Comparison of ENCODE assay signal across 11 cellular contexts in the genomic region with DNA sequence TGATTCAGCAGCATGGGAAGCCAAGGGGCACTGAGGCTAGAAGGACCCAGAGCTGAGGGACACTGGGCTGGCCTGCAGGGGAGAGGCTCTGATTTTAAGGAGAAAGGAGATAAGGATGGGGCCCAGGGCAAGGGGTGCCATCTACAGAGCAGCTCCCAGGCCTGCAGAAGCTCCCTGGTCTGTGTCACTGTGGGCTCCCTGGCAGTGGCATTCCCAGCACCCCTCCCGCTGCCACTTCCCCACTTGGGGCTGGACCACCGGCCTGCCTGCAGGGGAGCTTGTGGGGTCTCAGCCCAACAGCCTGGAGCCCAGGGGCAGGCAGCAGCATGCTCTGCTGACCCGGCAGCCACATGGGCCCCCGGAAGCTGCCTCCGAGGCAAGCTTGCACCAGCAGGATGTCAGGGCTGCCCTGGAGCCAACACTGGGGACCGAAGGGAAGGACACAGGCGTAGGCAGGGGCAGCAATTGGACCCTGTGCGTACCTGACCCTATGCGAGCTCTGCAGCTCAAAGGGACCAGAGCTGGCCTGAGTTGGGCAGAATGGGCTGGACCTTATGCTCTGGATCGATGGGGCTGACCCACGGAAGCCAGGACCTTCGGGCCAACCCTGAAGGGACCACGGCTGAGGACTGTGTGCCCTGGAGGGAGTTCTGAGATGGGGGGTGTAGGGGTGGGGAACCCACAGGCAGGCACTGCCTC. TPM values are rescaled to one million over a fixed set of nuclear protein-coding genes. Genes with fewer than 3 reads are reported as not detected.
DNase-seq lines count a peak whose midpoint lies in the region; ATAC-seq, FAIRE-seq and TF ChIP-seq lines count a peak whose summit lies in the region.
"Had no signal": no experiment of that assay in that cellular context is flagged by ENCODE, and none has a peak within 500 bp of the region (broad histone marks: within the 10 kb centered on the region; RNA-seq: fewer than 3 reads in every experiment).

No MANE protein-coding gene starts in this region.

- no peak for FAIRE-seq in GM12891 (lab: Jason Lieb, UNC)

- ATAC-seq in IMR-90 (ENCODE audit: low read depth) = no peak
- ATAC-seq in GM18873 (IDR thresholded peaks at IDR 0.05; ENCODE audit: low FRiP score, unreplicated experiment) = no peak
- ATAC-seq: effector memory CD8-positive, alpha-beta T cell had no signal

- no peak for TF ChIP-seq POLR2A in IMR-90 (IDR thresholded peaks at IDR 0.05; ENCODE audit: low read depth, low read length)
- TF ChIP-seq POLR2A in testis (IDR thresholded peaks at IDR 0.05) = no peak
- TF ChIP-seq POLR2A in GM12891 (IDR thresholded peaks at IDR 0.05; ENCODE audit: low read depth, low read length) = no peak

- in situ Hi-C loops in IMR-90 (cut with MboI; ENCODE audit: low sequenced_read_pairs) = no loop called here

- no peak overlapping the region for H2BK15ac ChIP-seq in IMR-90 (ENCODE audit: low read depth, low read length)

- peak overlapping the region; percentile 90 for H2AK9ac ChIP-seq in IMR-90 (replicated peaks; ENCODE audit: low read depth, low read length, poor library complexity)

- WGBS in IMR-90 (ENCODE audit: extremely low coverage in 2 of 2, insufficient read length in 1 of 2), 2 experiments = 84% methylated on average over 7 of the region's 13 CpGs; no CpG with 5 or more reads in 1 of the 2 experiments
- 80 to 89% methylated on average over 3 to 11 of the region's 13 CpGs for WGBS in testis, 2 donors

- H2AK5ac ChIP-seq in IMR-90 (ENCODE audit: low read depth, low read length) = peak overlapping the region; percentile 54

- peak overlapping the region; percentile 88; the same call in 1 of the 2 replicates for H4K91ac ChIP-seq in IMR-90 (ENCODE audit: insufficient read depth, low read depth, low read length)

- intact Hi-C loops in IMR-90 (cut with micrococcal nuclease) (loop anchor here (2.0 kb wide), 1 partner anchor 56 kb away; no protein-coding TSS in a partner anchor), dorsolateral prefrontal cortex (cut with DNase I) (loop anchor here (5.0 to 10.0 kb wide), 2 partner anchors 62 to 285 kb away; partner anchors contain the start of gene GTSE1 (in 1 of the 2)), testis (cut with DNase I; ENCODE audit: low total_unique reads) (no loop called here)

- DNase-seq in IMR-90 (no peak), dorsolateral prefrontal cortex (peak in 3 of 10 donors; percentile 37 to 42 (median 42)), testis (no peak), GM12891 (ENCODE audit: insufficient read length, low spot score) (no peak), NCI-H526 (lab: John Stamatoyannopoulos, UW) (no peak)
- no peak for DNase-seq in stimulated activated CD4-positive, alpha-beta T cell treated with anti-CD3 and anti-CD28 coated beads, Interleukin-4, amount 100 ng/mL, for 4 hours
- DNase-seq: effector memory CD8-positive, alpha-beta T cell; KG1; NCI-H774 had no signal

- no peak overlapping the region for H3K56ac ChIP-seq in IMR-90 (ENCODE audit: extremely low read depth, insufficient read depth, low read length)

- H3K27me3 ChIP-seq in IMR-90 (ENCODE audit: control insufficient read depth, insufficient read depth, low read length) (no peaks in the 10 kb centered on the region), dorsolateral prefrontal cortex (no peaks in the 10 kb centered on the region), muscle layer of colon (ENCODE audit: control insufficient read depth in 1 of 2, insufficient read depth in 2 of 2, low read length in 2 of 2) (no peaks in the 10 kb centered on the region), testis (no peaks in the 10 kb centered on the region)

- peak overlapping the region; percentile 74 to 90; a peak in 2 of 4 replicates for H4K8ac ChIP-seq in IMR-90 (ENCODE audit: low read depth in 2 of 2, low read length in 2 of 2)

- H3K9me1 ChIP-seq in IMR-90 (ENCODE audit: insufficient read depth, low read length) = no peaks in the 10 kb centered on the region

- peaks cover 7 to 12% of the 10 kb centered on the region in 2 experiments; a peak in 2 of 4 replicates for H3K79me1 ChIP-seq in IMR-90 (ENCODE audit: low read depth in 1 of 2, low read length in 2 of 2)

- H2BK120ac ChIP-seq in IMR-90 (ENCODE audit: low read depth, low read length) = peak overlapping the region; percentile 33

- dilution Hi-C loops in IMR-90 (cut with HindIII; ENCODE audit: low sequenced_read_pairs, unreplicated experiment) = no loop called here

- no peak overlapping the region for H3K14ac ChIP-seq in IMR-90 (replicated peaks; ENCODE audit: low read depth, low read length)

- POLR2A ChIA-PET in IMR-90 (lab: Charles Lee; ENCODE audit: unreplicated experiment) = interaction anchor here (0.8 to 0.9 kb wide), 2 partner anchors 13 to 58 kb away, joined by 3 read pairs; no protein-coding TSS in a partner anchor

- H3K4me1 ChIP-seq in IMR-90 (ENCODE audit: control insufficient read depth, insufficient read depth, low read length) (peaks cover 21% of the 10 kb centered on the region), muscle layer of colon (ENCODE audit: insufficient read depth, low read length) (peaks cover 30% of the 10 kb centered on the region), testis (peaks cover 36% of the 10 kb centered on the region)

- H4K20me1 ChIP-seq in IMR-90 (ENCODE audit: insufficient read depth, low read length) = no peaks in the 10 kb centered on the region

- peak overlapping the region; percentile 28 for H2BK5ac ChIP-seq in IMR-90 (ENCODE audit: low read depth, low read length, poor library complexity, severe bottlenecking)

- no peak overlapping the region for H3K4me2 ChIP-seq in IMR-90 (ENCODE audit: low read depth, low read length)

- H3K4me3 ChIP-seq in IMR-90 (ENCODE audit: insufficient read depth, low read depth, low read length) (no peak overlapping the region), dorsolateral prefrontal cortex (peak overlapping the region in 3 of 59 donors; percentile 67 to 73 (median 71)), muscle layer of colon (ENCODE audit: low read depth in 1 of 2, low read length in 2 of 2) (peak overlapping the region in 1 of 2 donors; percentile 77), testis (no peak overlapping the region)

- H3K9ac ChIP-seq in IMR-90 (ENCODE audit: low read depth, low read length) (no peak overlapping the region), muscle layer of colon (ENCODE audit: low read length) (peak overlapping the region; percentile 27)

- CTCF ChIA-PET in IMR-90 (lab: Yijun Ruan, JAX) = interaction anchor here (1.1 to 1.7 kb wide), 2 partner anchors 25 to 105 kb away, joined by 3 to 6 read pairs; no protein-coding TSS in a partner anchor

- no peak overlapping the region; the same call in 1 of the 2 replicates for H3K18ac ChIP-seq in IMR-90 (ENCODE audit: low read depth, low read length)

- H3K23ac ChIP-seq in IMR-90 (ENCODE audit: low read depth, low read length) = no peak overlapping the region

- H3K27ac ChIP-seq in IMR-90 (ENCODE audit: insufficient read depth, low read length) (no peak overlapping the region), dorsolateral prefrontal cortex (peak overlapping the region; percentile 68 to 99 (median 96)), muscle layer of colon (ENCODE audit: low read depth, low read length) (peak overlapping the region; percentile 97), testis (peak overlapping the region; percentile 94 to 98)

- peaks cover 5% of the 10 kb centered on the region for H3K9me3 ChIP-seq in IMR-90 (ENCODE audit: control insufficient read depth, insufficient read depth, low read length)
- peaks cover 7% of the 10 kb centered on the region for H3K9me3 ChIP-seq in muscle layer of colon (ENCODE audit: low read length)
- no peaks in the 10 kb centered on the region for H3K9me3 ChIP-seq in testis

- peak overlapping the region; percentile 97 for H2AFZ ChIP-seq in IMR-90 (replicated peaks; ENCODE audit: low read length, poor library complexity)

- H3K36me3 ChIP-seq in IMR-90 (ENCODE audit: control insufficient read depth, insufficient read depth, low read length) = no peaks in the 10 kb centered on the region
- H3K36me3 ChIP-seq in muscle layer of colon (ENCODE audit: insufficient read depth, low read length) = no peaks in the 10 kb centered on the region
- no peaks in the 10 kb centered on the region for H3K36me3 ChIP-seq in testis (ENCODE audit: low read depth, missing control alignments)

- H3K4ac ChIP-seq in IMR-90 (ENCODE audit: low read depth, low read length) = peak overlapping the region; percentile 85

- no TSS peak for BruUV-seq in IMR-90 (replicated peaks; lab: Mats Ljungman, UMichigan)

- H4K5ac ChIP-seq in IMR-90 (ENCODE audit: low read depth, low read length) = no peak overlapping the region; the same call in 1 of the 2 replicates

- TF ChIP-seq CTCF in IMR-90 (conservative IDR thresholded peaks at IDR 0.05; ENCODE audit: low read depth, low read length) (no peak), dorsolateral prefrontal cortex (IDR thresholded peaks at IDR 0.05 in 54 of 56, conservative IDR thresholded peaks at IDR 0.05 in 2 of 56; ENCODE audit: low read depth in 1 of 56, partially characterized antibody in 56 of 56) (no peak), testis (IDR thresholded peaks at IDR 0.05) (no peak)

- TF ChIP-seq RAD21 in IMR-90 (IDR thresholded peaks at IDR 0.05; ENCODE audit: low read length) = no peak

- H2BK20ac ChIP-seq in IMR-90 (ENCODE audit: low read depth, low read length) = no peak overlapping the region

TF ChIP-seq in IMR-90, 13 proteins besides CTCF, POLR2A, EP300 and RAD21 (continues in another document):
- TF ChIP-seq MAFK (IDR thresholded peaks at IDR 0.05; ENCODE audit: low read depth, low read length) = no peak
- TF ChIP-seq CHD1 (IDR thresholded peaks at IDR 0.05; ENCODE audit: low read depth, low read length) = no peak
- no peak for TF ChIP-seq MAZ (IDR thresholded peaks at IDR 0.05; ENCODE audit: borderline replicate concordance, low read depth, low read length)

TF ChIP-seq in GM12891, 5 proteins besides CTCF, POLR2A, EP300 and RAD21:
- TF ChIP-seq PAX5 (IDR thresholded peaks at IDR 0.05; ENCODE audit: insufficient read depth, low read length, severe bottlenecking) (no peak), POLR2AphosphoS5 (IDR thresholded peaks at IDR 0.05; ENCODE audit: low read depth, low read length) (no peak), SPI1 (IDR thresholded peaks at IDR 0.05; ENCODE audit: low read depth, low read length) (no peak), POU2F2 (IDR thresholded peaks at IDR 0.05; ENCODE audit: low read depth, low read length) (no peak), TAF1 (IDR thresholded peaks at IDR 0.05; ENCODE audit: low read depth, low read length) (no peak)

RNA-seq across cellular contexts. Expression of gene WNT7B, which starts 35.4 kb away (rescaled TPM):
- total RNA-seq in IMR-90 (2012; rRNA removed) (under 0.01 TPM in 2 replicates), dorsolateral prefrontal cortex (10 to 100 TPM in 1 of 120 experiments, 1 to 10 TPM in 118, under 1 TPM in 1; 0.67 to 11.8 (median 2.7) TPM), testis (1 to 10 TPM; 1.3 to 1.9 TPM)
- polyA plus RNA-seq in IMR-90 (2012; rRNA removed) (0.15 and 0.16 TPM in 2 replicates), testis (ENCODE audit: insufficient read depth, low read depth, low replicate concordance) (0.65 TPM)
- 0.21 and 0.23 TPM in 2 replicates for polyA plus RNA-seq in IMR-90 (2012; cell fraction: cytosol; rRNA removed)
- polyA plus RNA-seq in IMR-90 (2012; cell fraction: nucleus; rRNA removed; ENCODE audit: low replicate concordance) = 0.10 and 0.15 TPM in 2 replicates
- 1.3 TPM for polyA plus RNA-seq in GM12891 (2012; ENCODE audit: low read depth, missing spikeins)
